ENCODE assay signal across 8 cellular contexts in the genomic region with DNA sequence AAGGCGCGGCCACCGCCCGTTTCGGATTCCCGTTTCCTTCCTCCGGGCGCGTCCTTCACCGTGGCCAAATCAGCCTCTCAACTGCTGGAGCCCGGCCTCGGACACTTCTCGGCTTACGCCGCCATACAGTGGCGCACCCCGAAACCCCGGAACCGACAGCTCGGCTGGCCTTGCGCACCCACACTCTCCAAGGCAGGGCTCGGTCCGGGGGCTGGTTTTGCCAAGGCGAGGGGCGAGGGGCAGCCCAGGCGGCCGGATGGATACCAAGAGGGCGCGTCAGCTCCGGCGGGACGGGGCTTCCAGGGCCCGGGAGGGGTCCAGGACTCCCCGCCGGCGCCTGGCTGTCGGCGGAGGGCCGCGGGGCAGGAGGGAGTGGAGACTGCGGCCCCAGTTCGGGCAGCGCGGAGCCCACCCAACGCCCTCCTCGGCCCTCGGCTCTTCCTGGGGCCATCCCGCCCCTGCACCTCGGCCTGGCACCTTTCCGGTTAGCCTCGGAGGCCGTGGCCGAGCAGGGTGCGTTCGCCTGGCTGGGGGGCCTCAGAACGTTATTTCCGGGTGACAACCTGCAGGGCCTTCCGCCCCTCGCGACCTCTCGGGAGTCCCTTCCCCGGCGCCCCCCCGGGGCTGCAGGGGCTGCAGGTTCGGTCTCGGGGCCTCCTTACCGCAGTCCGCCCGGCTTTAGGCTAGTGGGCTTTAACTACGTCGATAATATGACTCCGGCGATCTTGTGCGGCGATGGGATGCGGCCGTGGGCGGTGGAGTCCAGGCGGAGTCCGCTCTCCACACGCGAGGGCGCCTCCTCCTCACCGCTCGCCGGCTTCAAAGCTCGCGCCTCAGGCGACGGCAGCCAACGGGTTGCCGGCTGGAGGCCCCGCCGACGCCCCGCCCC. TPM values are rescaled to one million over a fixed set of nuclear protein-coding genes. Genes with fewer than 3 reads are reported as not detected.
DNase-seq lines count a peak whose midpoint lies in the region; ATAC-seq and TF ChIP-seq lines count a peak whose summit lies in the region.

No MANE protein-coding gene starts in this region.

- H3K27ac Mint-ChIP-seq in CD4-positive, alpha-beta T cell: no peak overlapping the region
- peak overlapping the region; percentile 85 for H3K27ac Mint-ChIP-seq in activated CD4-positive, alpha-beta T cell treated with anti-CD3 and anti-CD28 coated beads, Interleukin-2, amount 10 ng/mL, durations not matched to agents 24 days and 14 days
- no peak overlapping the region for H3K27ac Mint-ChIP-seq in nephron progenitor cell

- intact Hi-C loops in CD4-positive, alpha-beta T cell (cut with DNase I, micrococcal nuclease): loop anchor here (2.0 to 10.0 kb wide), 10 partner anchors 41 to 616 kb away; a partner anchor contains a TSS
- intact Hi-C loops in activated CD4-positive, alpha-beta T cell treated with anti-CD3 and anti-CD28 coated beads, Interleukin-2, amount 10 ng/mL, durations not matched to agents 24 days and 14 days (cut with micrococcal nuclease): loop anchor here (1.0 to 2.0 kb wide), 5 partner anchors 42 to 616 kb away; a partner anchor contains a TSS

- H3K4me1 Mint-ChIP-seq in CD4-positive, alpha-beta T cell (ENCODE audit: low read depth): peaks cover 29% of the 10 kb centered on the region
- H3K4me1 Mint-ChIP-seq in activated CD4-positive, alpha-beta T cell treated with anti-CD3 and anti-CD28 coated beads, Interleukin-2, amount 10 ng/mL, durations not matched to agents 24 days and 14 days: peaks cover 36% of the 10 kb centered on the region
- peaks cover 33% of the 10 kb centered on the region for H3K4me1 Mint-ChIP-seq in nephron progenitor cell

- H3K27me3 ChIP-seq in CD4-positive, alpha-beta T cell (ENCODE audit: control insufficient read depth, insufficient read depth, low read length): no peaks in the 10 kb centered on the region
- H3K27me3 ChIP-seq in esophagus (ENCODE audit: control insufficient read depth in 1 of 2, insufficient read depth in 2 of 2, low read length in 2 of 2): no peaks in the 10 kb centered on the region

- POLR2A ChIA-PET in CD4-positive, alpha-beta T cell (lab: Charles Lee): interaction anchor here (0.7 to 2.9 kb wide), 10 partner anchors 39 to 371 kb away, joined by 3 to 26 read pairs (median 4); a partner anchor contains a TSS

- H3K4me1 ChIP-seq in esophagus (ENCODE audit: control insufficient read depth in 2 of 2, insufficient read depth in 2 of 2, low read length in 1 of 2): peaks cover 0 to 4% of the 10 kb centered on the region in 2 donors

- no peak for TF ChIP-seq CTCF in CD4-positive, alpha-beta T cell (IDR thresholded peaks at IDR 0.05)
- TF ChIP-seq CTCF in nephron progenitor cell (IDR thresholded peaks at IDR 0.05): no peak

- WGBS in esophagus, 2 donors: 0% methylated on average over 69 to 96 of the region's 96 CpGs

- peak; percentile 76 for ATAC-seq in CD4-positive, alpha-beta T cell (ENCODE audit: poor library complexity)
- ATAC-seq in GM19351 (IDR thresholded peaks at IDR 0.05; ENCODE audit: unreplicated experiment) (peak; percentile 10), HG03439 (IDR thresholded peaks at IDR 0.05; ENCODE audit: unreplicated experiment) (peak; percentile 14), GM18858 (IDR thresholded peaks at IDR 0.05; ENCODE audit: unreplicated experiment) (no peak)

- DNase-seq in CD4-positive, alpha-beta T cell: peak in 1 of 10 experiments; percentile 35
- peak; percentile 78 for DNase-seq in activated CD4-positive, alpha-beta T cell treated with anti-CD3 and anti-CD28 coated beads, Interleukin-2, amount 10 ng/mL, durations not matched to agents 24 days and 14 days
- DNase-seq in nephron progenitor cell: peak; percentile 57
- no peak for DNase-seq in NCI-H2081 treated with DMSO at 0.1 percent for 48 hours (lab: John Stamatoyannopoulos, UW)

- H3K4me3 Mint-ChIP-seq in CD4-positive, alpha-beta T cell: peak overlapping the region; percentile 96
- peak overlapping the region; percentile 75 for H3K4me3 Mint-ChIP-seq in activated CD4-positive, alpha-beta T cell treated with anti-CD3 and anti-CD28 coated beads, Interleukin-2, amount 10 ng/mL, durations not matched to agents 24 days and 14 days
- H3K4me3 Mint-ChIP-seq in nephron progenitor cell: peak overlapping the region; percentile 96

- peak overlapping the region; percentile 95 to 99 for H3K4me3 ChIP-seq in esophagus (ENCODE audit: low read depth in 1 of 2, low read length in 2 of 2)

- no peaks in the 10 kb centered on the region for H3K9me3 ChIP-seq in CD4-positive, alpha-beta T cell (ENCODE audit: control insufficient read depth, low read length)
- H3K9me3 ChIP-seq in esophagus (ENCODE audit: control insufficient read depth in 2 of 2, insufficient read depth in 1 of 2, low read depth in 1 of 2, low read length in 1 of 2): no peaks in the 10 kb centered on the region

- peaks cover 0 to 4% of the 10 kb centered on the region in 2 donors for H3K36me3 ChIP-seq in esophagus (ENCODE audit: control insufficient read depth in 2 of 2, insufficient read depth in 2 of 2, low read length in 1 of 2)

- H3K27ac ChIP-seq in CD4-positive, alpha-beta T cell (ENCODE audit: low read depth, low read length): peak overlapping the region; percentile 61
- peak overlapping the region; percentile 27 to 79 for H3K27ac ChIP-seq in esophagus (ENCODE audit: low read depth in 2 of 2, low read length in 1 of 2)

- no peaks in the 10 kb centered on the region for H3K27me3 Mint-ChIP-seq in CD4-positive, alpha-beta T cell
- no peaks in the 10 kb centered on the region for H3K27me3 Mint-ChIP-seq in activated CD4-positive, alpha-beta T cell treated with anti-CD3 and anti-CD28 coated beads, Interleukin-2, amount 10 ng/mL, durations not matched to agents 24 days and 14 days
- H3K27me3 Mint-ChIP-seq in nephron progenitor cell (ENCODE audit: low read depth, poor library complexity): no peaks in the 10 kb centered on the region

- no peaks in the 10 kb centered on the region for H3K9me3 Mint-ChIP-seq in CD4-positive, alpha-beta T cell
- no peaks in the 10 kb centered on the region for H3K9me3 Mint-ChIP-seq in activated CD4-positive, alpha-beta T cell treated with anti-CD3 and anti-CD28 coated beads, Interleukin-2, amount 10 ng/mL, durations not matched to agents 24 days and 14 days
- peaks cover 29% of the 10 kb centered on the region for H3K9me3 Mint-ChIP-seq in nephron progenitor cell

- CTCF ChIA-PET in CD4-positive, alpha-beta T cell (lab: Charles Lee): interaction anchor here (1.6 to 1.8 kb wide), 3 partner anchors 36 to 371 kb away, joined by 3 to 4 read pairs (median 4); a partner anchor contains a TSS

- H3K36me3 Mint-ChIP-seq in CD4-positive, alpha-beta T cell (ENCODE audit: low read depth): peaks cover 25% of the 10 kb centered on the region
- peaks cover 33% of the 10 kb centered on the region for H3K36me3 Mint-ChIP-seq in activated CD4-positive, alpha-beta T cell treated with anti-CD3 and anti-CD28 coated beads, Interleukin-2, amount 10 ng/mL, durations not matched to agents 24 days and 14 days (ENCODE audit: low read depth)
- H3K36me3 Mint-ChIP-seq in nephron progenitor cell (ENCODE audit: low read depth): peaks cover 48% of the 10 kb centered on the region

RNA-seq across cellular contexts. Expression of a gene that starts 0.7 kb away (rescaled TPM):
- 10 to 100 TPM; 12.5 to 13.5 TPM for total RNA-seq in CD4-positive, alpha-beta T cell
- total RNA-seq in activated CD4-positive, alpha-beta T cell treated with anti-CD3 and anti-CD28 coated beads, Interleukin-2, amount 10 ng/mL, durations not matched to agents 24 days and 14 days: 21.1 and 23.0 TPM in 2 replicates
- 1 to 10 TPM; 6.1 to 6.9 TPM for polyA plus RNA-seq in esophagus

RNA-seq across cellular contexts. Expression of a gene that starts 42.1 kb away (rescaled TPM):
- total RNA-seq in CD4-positive, alpha-beta T cell: 100 to 1,000 TPM; 164 to 165 TPM
- total RNA-seq in activated CD4-positive, alpha-beta T cell treated with anti-CD3 and anti-CD28 coated beads, Interleukin-2, amount 10 ng/mL, durations not matched to agents 24 days and 14 days: 93.3 and 108 TPM in 2 replicates
- polyA plus RNA-seq in esophagus: 10 to 100 TPM; 19.7 to 26.8 TPM
